21 cellular contexts compared by ENCODE assay signal in the genomic region with DNA sequence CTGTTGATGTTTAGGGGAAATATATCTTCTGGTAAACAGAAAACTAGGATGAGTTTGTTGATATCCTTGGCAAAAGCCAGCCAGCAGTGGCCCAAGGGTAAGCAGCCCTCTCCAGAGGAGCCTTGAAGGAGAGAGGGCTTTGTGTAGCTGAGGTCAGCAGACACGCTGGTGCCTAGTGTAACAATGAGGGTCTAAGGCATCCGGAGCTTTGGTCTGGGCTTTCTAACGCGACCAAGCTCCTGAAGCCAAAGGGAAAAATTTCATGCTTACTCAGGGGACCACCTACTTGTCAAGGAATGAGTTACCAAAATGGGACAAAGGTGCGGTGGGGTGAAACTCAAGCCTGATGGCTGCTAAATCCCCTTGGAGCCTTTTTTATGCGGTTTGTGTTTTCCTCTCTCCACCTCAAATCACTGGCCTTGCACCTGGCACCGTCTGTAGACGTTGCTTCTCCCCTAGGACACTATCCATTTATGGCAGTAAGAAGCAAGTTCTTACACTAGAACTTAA.
DNase-seq lines count a peak whose midpoint lies in the region; ATAC-seq and TF ChIP-seq lines count a peak whose summit lies in the region.
"Had no signal": no experiment of that assay in that cellular context is flagged by ENCODE, and none has a peak within 500 bp of the region (broad histone marks: within the 10 kb centered on the region; RNA-seq: fewer than 3 reads in every experiment).

No MANE protein-coding gene starts in this region.

- peak overlapping the region; percentile 56 for H2BK120ac ChIP-seq in trophoblast cell (ENCODE audit: insufficient read depth, low read length, poor library complexity)

- H3K36me3 Mint-ChIP-seq in WTC11 = no peaks in the 10 kb centered on the region
- H3K36me3 Mint-ChIP-seq in activated CD4-positive, alpha-beta T cell treated with anti-CD3 and anti-CD28 coated beads for 36 hours (ENCODE audit: low read depth) = no peaks in the 10 kb centered on the region
- H3K36me3 Mint-ChIP-seq: activated CD4-positive, alpha-beta memory T cell treated with anti-CD3 and anti-CD28 coated beads for 36 hours; activated naive CD8-positive, alpha-beta T cell treated with anti-CD3 and anti-CD28 coated beads, Interleukin-2, amount 10 ng/mL, durations not matched to agents 7 days and 5 days; stimulated activated naive B cell treated with anti-CD40 and anti-IgM and Interleukin-4, amounts not matched to agents 10 μg/mL and 1 μg/mL and 100 μg/mL, for 72 hours had no signal

- TF ChIP-seq CTCF in WTC11 (IDR thresholded peaks at IDR 0.05) = no peak

- H2BK5ac ChIP-seq in trophoblast cell (ENCODE audit: low read depth, low read length, poor library complexity) = peak overlapping the region; percentile 80

- H3K4ac ChIP-seq in trophoblast cell (ENCODE audit: low read depth, low read length) = peak overlapping the region; percentile 82

- H3K18ac ChIP-seq in trophoblast cell (ENCODE audit: low read length) = peak overlapping the region; percentile 70

- H3K4me3 Mint-ChIP-seq in WTC11 = peak overlapping the region; percentile 45
- no peak overlapping the region for H3K4me3 Mint-ChIP-seq in activated CD4-positive, alpha-beta T cell treated with anti-CD3 and anti-CD28 coated beads for 36 hours
- H3K4me3 Mint-ChIP-seq: activated CD4-positive, alpha-beta memory T cell treated with anti-CD3 and anti-CD28 coated beads for 36 hours; activated naive CD8-positive, alpha-beta T cell treated with anti-CD3 and anti-CD28 coated beads, Interleukin-2, amount 10 ng/mL, durations not matched to agents 7 days and 5 days; central memory CD8-positive, alpha-beta T cell; stimulated activated naive B cell treated with anti-CD40 and anti-IgM and Interleukin-4, amounts not matched to agents 10 μg/mL and 1 μg/mL and 100 μg/mL, for 72 hours had no signal

- peak overlapping the region; percentile 83 for H3K14ac ChIP-seq in trophoblast cell (ENCODE audit: low read length)

- H3K4me3 ChIP-seq in trophoblast cell (ENCODE audit: low read depth, low read length) = no peak overlapping the region
- H3K4me3 ChIP-seq: psoas muscle, upper lobe of left lung had no signal

- H3K4me1 Mint-ChIP-seq in WTC11 = peaks cover 64% of the 10 kb centered on the region
- no peaks in the 10 kb centered on the region for H3K4me1 Mint-ChIP-seq in activated CD4-positive, alpha-beta T cell treated with anti-CD3 and anti-CD28 coated beads for 36 hours
- H3K4me1 Mint-ChIP-seq: activated naive CD8-positive, alpha-beta T cell treated with anti-CD3 and anti-CD28 coated beads, Interleukin-2, amount 10 ng/mL, durations not matched to agents 7 days and 5 days; central memory CD8-positive, alpha-beta T cell; stimulated activated naive B cell treated with anti-CD40 and anti-IgM and Interleukin-4, amounts not matched to agents 10 μg/mL and 1 μg/mL and 100 μg/mL, for 72 hours had no signal

- peak overlapping the region; percentile 77 for H4K91ac ChIP-seq in trophoblast cell (ENCODE audit: low read depth, low read length)

- H3K79me2 ChIP-seq in trophoblast cell (ENCODE audit: control insufficient read depth, insufficient read depth, low read length, poor library complexity) = peaks cover 21% of the 10 kb centered on the region

- peak overlapping the region; percentile 94 for H3K27ac ChIP-seq in trophoblast cell (ENCODE audit: low read depth, low read length)
- H3K27ac ChIP-seq: 22Rv1, psoas muscle, upper lobe of left lung had no signal

- H3K4me2 ChIP-seq in trophoblast cell (ENCODE audit: low read length) = peak overlapping the region; percentile 42

- CTCF ChIA-PET in WTC11 (lab: Charles Lee) = interaction anchor here (0.6 to 5.2 kb wide), 9 partner anchors 15 to 133 kb away, joined by 3 to 35 read pairs (median 3); no protein-coding TSS in a partner anchor
- CTCF ChIA-PET in activated CD4-positive, alpha-beta T cell treated with anti-CD3 and anti-CD28 coated beads for 36 hours (lab: Charles Lee) = interaction anchor here (0.6 kb wide), 1 partner anchor 107 kb away, joined by 3 read pairs; no protein-coding TSS in a partner anchor

- H3K9me3 Mint-ChIP-seq in WTC11 = no peaks in the 10 kb centered on the region
- no peaks in the 10 kb centered on the region for H3K9me3 Mint-ChIP-seq in activated CD4-positive, alpha-beta T cell treated with anti-CD3 and anti-CD28 coated beads for 36 hours (ENCODE audit: low read depth)
- H3K9me3 Mint-ChIP-seq: activated CD4-positive, alpha-beta memory T cell treated with anti-CD3 and anti-CD28 coated beads for 36 hours; activated naive CD8-positive, alpha-beta T cell treated with anti-CD3 and anti-CD28 coated beads, Interleukin-2, amount 10 ng/mL, durations not matched to agents 7 days and 5 days; central memory CD8-positive, alpha-beta T cell; stimulated activated naive B cell treated with anti-CD40 and anti-IgM and Interleukin-4, amounts not matched to agents 10 μg/mL and 1 μg/mL and 100 μg/mL, for 72 hours had no signal

- H4K8ac ChIP-seq in trophoblast cell (ENCODE audit: low read depth, low read length) = peak overlapping the region; percentile 71

- no peaks in the 10 kb centered on the region for H3K9me3 ChIP-seq in trophoblast cell (ENCODE audit: insufficient read depth, low read depth, low read length)
- H3K9me3 ChIP-seq: psoas muscle, upper lobe of left lung had no signal

- DNase-seq in DMS53 (lab: John Stamatoyannopoulos, UW) (peak; percentile 35), DMS53 treated with DMSO at 0.1 percent for 48 hours (lab: John Stamatoyannopoulos, UW; ENCODE audit: unreplicated experiment) (no peak), WTC11 (ENCODE audit: low spot score) (no peak), islet precursor cell (peak; percentile 75), trophoblast cell (no peak), iPS-NIHi11 (ENCODE audit: low spot score) (no peak), NCI-H524 treated with DMSO at 0.1 percent for 48 hours (lab: John Stamatoyannopoulos, UW) (no peak)
- no peak for DNase-seq in activated CD4-positive, alpha-beta T cell treated with anti-CD3 and anti-CD28 coated beads for 36 hours
- DNase-seq: activated CD4-positive, alpha-beta memory T cell treated with anti-CD3 and anti-CD28 coated beads for 36 hours; activated naive CD8-positive, alpha-beta T cell treated with anti-CD3 and anti-CD28 coated beads, Interleukin-2, amount 10 ng/mL, durations not matched to agents 7 days and 5 days; DMS 273 treated with DMSO at 0.1 percent for 48 hours; NCI-H1436 treated with DMSO at 0.1 percent for 48 hours; NCI-H226; NK-92 treated with Interleukin-12 subunit alpha and Interleukin-12 subunit beta, amount 100 ng/mL, for 24 hours; psoas muscle; stimulated activated CD4-positive, alpha-beta T cell treated with anti-CD3 and anti-CD28 coated beads, Interleukin-12 subunit alpha, Interleukin-12 subunit beta, amount 100 ng/mL, for 4 hours; stimulated activated naive B cell treated with anti-CD40 and anti-IgM and Interleukin-4, amounts not matched to agents 10 μg/mL and 1 μg/mL and 100 μg/mL, for 72 hours; upper lobe of left lung had no signal

- peaks cover 30 to 40% of the 10 kb centered on the region in 2 experiments for H3K4me1 ChIP-seq in trophoblast cell (ENCODE audit: control insufficient read depth in 1 of 2, insufficient read depth in 2 of 2, low read length in 2 of 2)
- H3K4me1 ChIP-seq: upper lobe of left lung had no signal

- H2BK12ac ChIP-seq in trophoblast cell (ENCODE audit: low read length) = peak overlapping the region; percentile 58

- peak overlapping the region; percentile 70 for H4K12ac ChIP-seq in trophoblast cell (ENCODE audit: low read depth, low read length)

- peak overlapping the region; percentile 92 for H2AK5ac ChIP-seq in trophoblast cell (ENCODE audit: low read length)

- H3K27me3 ChIP-seq in trophoblast cell (ENCODE audit: insufficient read depth, low read length) = no peaks in the 10 kb centered on the region
- H3K27me3 ChIP-seq: upper lobe of left lung had no signal

- 0 out of 2 replicates have a peak, but pooled peaks have one; percentile 3 for ATAC-seq in WTC11
- ATAC-seq in activated CD4-positive, alpha-beta T cell treated with anti-CD3 and anti-CD28 coated beads for 36 hours = no peak
- ATAC-seq: left lobe of liver; psoas muscle; stimulated activated naive B cell treated with anti-CD40 and anti-IgM and Interleukin-4, amounts not matched to agents 10 μg/mL and 1 μg/mL and 100 μg/mL, for 72 hours had no signal

- H3K36me3 ChIP-seq in trophoblast cell (ENCODE audit: control insufficient read depth in 1 of 2, insufficient read depth in 2 of 2, low read length in 2 of 2) = no peaks in the 10 kb centered on the region
- H3K36me3 ChIP-seq: upper lobe of left lung had no signal

- H3K27me3 Mint-ChIP-seq in WTC11 (ENCODE audit: low read depth) = peaks cover 8% of the 10 kb centered on the region; the same call in 1 of the 2 replicates
- H3K27me3 Mint-ChIP-seq in activated CD4-positive, alpha-beta T cell treated with anti-CD3 and anti-CD28 coated beads for 36 hours = no peaks in the 10 kb centered on the region
- H3K27me3 Mint-ChIP-seq: central memory CD8-positive, alpha-beta T cell; stimulated activated naive B cell treated with anti-CD40 and anti-IgM and Interleukin-4, amounts not matched to agents 10 μg/mL and 1 μg/mL and 100 μg/mL, for 72 hours had no signal

- WGBS in trophoblast cell (ENCODE audit: extremely low coverage, insufficient coverage, insufficient read length) = no CpG with 5 or more reads among the region's 8 CpGs

- H3K79me1 ChIP-seq in trophoblast cell (ENCODE audit: low read length) = peaks cover 54% of the 10 kb centered on the region

- H3K9ac ChIP-seq in trophoblast cell (ENCODE audit: low read length) = no peak overlapping the region

- intact Hi-C loops in activated CD4-positive, alpha-beta T cell treated with anti-CD3 and anti-CD28 coated beads for 36 hours (cut with DNase I, micrococcal nuclease) = no loop called here

- no peak overlapping the region for H2AFZ ChIP-seq in trophoblast cell (ENCODE audit: insufficient read depth, low read length, poor library complexity)

- H3K23ac ChIP-seq in trophoblast cell (ENCODE audit: low read length) = no peak overlapping the region

- peak overlapping the region; percentile 97 for H3K27ac Mint-ChIP-seq in WTC11
- H3K27ac Mint-ChIP-seq in activated CD4-positive, alpha-beta T cell treated with anti-CD3 and anti-CD28 coated beads for 36 hours = no peak overlapping the region
- H3K27ac Mint-ChIP-seq: activated CD4-positive, alpha-beta memory T cell treated with anti-CD3 and anti-CD28 coated beads for 36 hours; activated naive CD8-positive, alpha-beta T cell treated with anti-CD3 and anti-CD28 coated beads, Interleukin-2, amount 10 ng/mL, durations not matched to agents 7 days and 5 days; stimulated activated naive B cell treated with anti-CD40 and anti-IgM and Interleukin-4, amounts not matched to agents 10 μg/mL and 1 μg/mL and 100 μg/mL, for 72 hours had no signal

- POLR2A ChIA-PET in WTC11 (lab: Charles Lee) = interaction anchor here (1.0 kb wide), 1 partner anchor 25 kb away, joined by 4 read pairs; no protein-coding TSS in a partner anchor
- POLR2A ChIA-PET in activated CD4-positive, alpha-beta T cell treated with anti-CD3 and anti-CD28 coated beads for 36 hours (lab: Charles Lee) = no interaction called here

TF ChIP-seq in WTC11, 78 proteins besides CTCF, POLR2A, EP300 and RAD21:
- TF ChIP-seq FOXP1 (CRISPR knock-in tag; IDR thresholded peaks at IDR 0.05; ENCODE audit: borderline replicate concordance) = no peak
- 0 out of 2 replicates have a peak, but pooled peaks have one; percentile 19 for TF ChIP-seq TP53 (CRISPR knock-in tag; IDR thresholded peaks at IDR 0.05)
TF ChIP-seq in WTC11: peak in this region for 1.

Comparison
In these comparisons a context has a peak if more than half of its experiments do, and no peak if none do; other contexts are left out.
1. DNase-seq: peak in DMS53 (single experiment) and islet precursor cell (single experiment); none in DMS53 treated with DMSO at 0.1 percent for 48 hours (single experiment), WTC11 (single experiment), trophoblast cell (0 of 2), iPS-NIHi11 (single experiment), NCI-H524 treated with DMSO at 0.1 percent for 48 hours (single experiment) and activated CD4-positive, alpha-beta T cell treated with anti-CD3 and anti-CD28 coated beads for 36 hours (single experiment).